Comparison of ENCODE assay signal across 16 cellular contexts in genomic region chr4:90215286-90215685, GRCh38.
DNase-seq lines count a peak whose midpoint lies in the region; ATAC-seq, FAIRE-seq and TF ChIP-seq lines count a peak whose summit lies in the region.
"Had no signal": no experiment of that assay in that cellular context is flagged by ENCODE, and none has a peak within 500 bp of the region (broad histone marks: within the 10 kb centered on the region; RNA-seq: fewer than 3 reads in every experiment).

No MANE protein-coding gene starts in this region.

- H3K4me1 ChIP-seq in small intestine (ENCODE audit: control insufficient read depth in 2 of 2, insufficient read depth in 1 of 2, low read depth in 1 of 2, low read length in 1 of 2) (peaks cover 2 to 4% of the 10 kb centered on the region in 2 donors), ascending aorta (no peaks in the 10 kb centered on the region)
- H3K4me1 ChIP-seq: sigmoid colon had no signal

- H3K27ac ChIP-seq in small intestine (ENCODE audit: low read depth in 1 of 2, low read length in 1 of 2) (no peak overlapping the region), ascending aorta (no peak overlapping the region)
- H3K27ac ChIP-seq: GM23248, sigmoid colon, thoracic aorta had no signal

- peak; percentile 19 for DNase-seq in HuH-7.5 (ENCODE audit: low spot score)
- DNase-seq in small intestine, result peak; percentile 64
- DNase-seq in COLO668 (lab: John Stamatoyannopoulos, UW; ENCODE audit: unreplicated experiment), result no peak
- no peak for DNase-seq in ascending aorta (ENCODE audit: low spot score in 2 of 2)
- no peak for DNase-seq in NCI-H526 (lab: John Stamatoyannopoulos, UW)
- DNase-seq: activated naive CD8-positive, alpha-beta T cell treated with anti-CD3 and anti-CD28 coated beads, Interleukin-2, amount 10 ng/mL, durations not matched to agents 7 days and 5 days; COR-L47; GM23248; naive thymus-derived CD4-positive, alpha-beta T cell; NCI-H446 treated with DMSO at 0.1 percent for 48 hours; sigmoid colon had no signal

- H3K9me3 ChIP-seq in small intestine (ENCODE audit: control insufficient read depth, low read depth) (no peaks in the 10 kb centered on the region), ascending aorta (no peaks in the 10 kb centered on the region)
- H3K9me3 ChIP-seq: sigmoid colon, thoracic aorta had no signal

- H3K36me3 ChIP-seq in small intestine (ENCODE audit: control insufficient read depth in 2 of 2, insufficient read depth in 2 of 2, low read length in 2 of 2) (no peaks in the 10 kb centered on the region), ascending aorta (no peaks in the 10 kb centered on the region)
- H3K36me3 ChIP-seq: sigmoid colon, thoracic aorta had no signal

- intact Hi-C loops in ascending aorta (cut with DNase I), result no loop called here

- WGBS in small intestine, 3 donors, result 2 to 19% (median 3%) methylated on average over 1 of the region's 1 CpG

- FAIRE-seq in small intestine (lab: Jason Lieb, UNC), result no peak

- no peak for TF ChIP-seq CTCF in ascending aorta (IDR thresholded peaks at IDR 0.05)

- ATAC-seq in GM19351 (IDR thresholded peaks at IDR 0.05; ENCODE audit: unreplicated experiment) (peak; percentile 72), HG02642 (IDR thresholded peaks at IDR 0.05; ENCODE audit: poor library complexity, unreplicated experiment) (peak; percentile 59), HG03139 (IDR thresholded peaks at IDR 0.05; ENCODE audit: unreplicated experiment) (no peak)
- ATAC-seq: naive thymus-derived CD4-positive, alpha-beta T cell; Right ventricle myocardium inferior had no signal

- H3K27me3 ChIP-seq in small intestine (ENCODE audit: control insufficient read depth in 2 of 2, insufficient read depth in 2 of 2, low read length in 2 of 2), result no peaks in the 10 kb centered on the region
- no peaks in the 10 kb centered on the region for H3K27me3 ChIP-seq in ascending aorta
- H3K27me3 ChIP-seq: sigmoid colon had no signal

- no peak overlapping the region for H3K4me3 ChIP-seq in small intestine (ENCODE audit: low read depth in 1 of 2, low read length in 2 of 2)
- no peak overlapping the region for H3K4me3 ChIP-seq in ascending aorta
- H3K4me3 ChIP-seq: GM23248, sigmoid colon, thoracic aorta had no signal

Comparison
In these comparisons a context has a peak if more than half of its experiments do, and no peak if none do; other contexts are left out.
1. DNase-seq: peak in HuH-7.5 (single experiment) and small intestine (single experiment); none in COLO668 (single experiment), ascending aorta (0 of 2) and NCI-H526 (0 of 2).